ENCODE assay signal across 1 cellular context in the genomic region with DNA sequence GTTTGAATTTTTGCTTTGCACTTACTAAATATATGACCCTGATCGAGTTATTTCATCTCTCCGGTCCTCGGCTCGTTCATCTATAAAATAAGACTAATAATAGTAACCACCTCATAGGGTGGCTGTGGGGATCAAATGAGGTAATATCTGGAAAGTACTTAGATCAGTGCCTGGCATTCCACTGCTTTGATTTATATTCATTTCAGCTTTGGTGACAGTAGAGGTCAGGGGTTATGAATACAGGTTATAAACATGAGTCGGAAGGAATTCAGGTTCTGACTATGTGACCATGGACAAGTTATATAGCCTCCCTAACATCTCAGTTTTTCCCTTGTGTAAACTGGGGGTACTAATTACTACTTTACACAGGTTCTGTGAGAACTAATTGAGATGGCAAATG.
A peak's percentile ranks its signal among the peaks of the same experiment; 100 is the strongest.
TF ChIP-seq lines count a peak whose summit lies in the region.

No MANE protein-coding gene starts in this region.

TF ChIP-seq in K562, 482 proteins besides CTCF, POLR2A, EP300 and RAD21 (continued from another document):
- TF ChIP-seq KLF6 (CRISPR knock-in tag; IDR thresholded peaks at IDR 0.05; ENCODE audit: borderline replicate concordance) (no peak), MEIS2 (IDR thresholded peaks at IDR 0.05; ENCODE audit: partially characterized antibody) (peak; percentile 22), ZNF551 (CRISPR knock-in tag; IDR thresholded peaks at IDR 0.05) (no peak)
- TF ChIP-seq, protein P1, sequence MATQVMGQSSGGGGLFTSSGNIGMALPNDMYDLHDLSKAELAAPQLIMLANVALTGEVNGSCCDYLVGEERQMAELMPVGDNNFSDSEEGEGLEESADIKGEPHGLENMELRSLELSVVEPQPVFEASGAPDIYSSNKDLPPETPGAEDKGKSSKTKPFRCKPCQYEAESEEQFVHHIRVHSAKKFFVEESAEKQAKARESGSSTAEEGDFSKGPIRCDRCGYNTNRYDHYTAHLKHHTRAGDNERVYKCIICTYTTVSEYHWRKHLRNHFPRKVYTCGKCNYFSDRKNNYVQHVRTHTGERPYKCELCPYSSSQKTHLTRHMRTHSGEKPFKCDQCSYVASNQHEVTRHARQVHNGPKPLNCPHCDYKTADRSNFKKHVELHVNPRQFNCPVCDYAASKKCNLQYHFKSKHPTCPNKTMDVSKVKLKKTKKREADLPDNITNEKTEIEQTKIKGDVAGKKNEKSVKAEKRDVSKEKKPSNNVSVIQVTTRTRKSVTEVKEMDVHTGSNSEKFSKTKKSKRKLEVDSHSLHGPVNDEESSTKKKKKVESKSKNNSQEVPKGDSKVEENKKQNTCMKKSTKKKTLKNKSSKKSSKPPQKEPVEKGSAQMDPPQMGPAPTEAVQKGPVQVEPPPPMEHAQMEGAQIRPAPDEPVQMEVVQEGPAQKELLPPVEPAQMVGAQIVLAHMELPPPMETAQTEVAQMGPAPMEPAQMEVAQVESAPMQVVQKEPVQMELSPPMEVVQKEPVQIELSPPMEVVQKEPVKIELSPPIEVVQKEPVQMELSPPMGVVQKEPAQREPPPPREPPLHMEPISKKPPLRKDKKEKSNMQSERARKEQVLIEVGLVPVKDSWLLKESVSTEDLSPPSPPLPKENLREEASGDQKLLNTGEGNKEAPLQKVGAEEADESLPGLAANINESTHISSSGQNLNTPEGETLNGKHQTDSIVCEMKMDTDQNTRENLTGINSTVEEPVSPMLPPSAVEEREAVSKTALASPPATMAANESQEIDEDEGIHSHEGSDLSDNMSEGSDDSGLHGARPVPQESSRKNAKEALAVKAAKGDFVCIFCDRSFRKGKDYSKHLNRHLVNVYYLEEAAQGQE (CRISPR knock-in tag; IDR thresholded peaks at IDR 0.05; ENCODE audit: low read depth) = no peak
- TF ChIP-seq, protein P2, sequence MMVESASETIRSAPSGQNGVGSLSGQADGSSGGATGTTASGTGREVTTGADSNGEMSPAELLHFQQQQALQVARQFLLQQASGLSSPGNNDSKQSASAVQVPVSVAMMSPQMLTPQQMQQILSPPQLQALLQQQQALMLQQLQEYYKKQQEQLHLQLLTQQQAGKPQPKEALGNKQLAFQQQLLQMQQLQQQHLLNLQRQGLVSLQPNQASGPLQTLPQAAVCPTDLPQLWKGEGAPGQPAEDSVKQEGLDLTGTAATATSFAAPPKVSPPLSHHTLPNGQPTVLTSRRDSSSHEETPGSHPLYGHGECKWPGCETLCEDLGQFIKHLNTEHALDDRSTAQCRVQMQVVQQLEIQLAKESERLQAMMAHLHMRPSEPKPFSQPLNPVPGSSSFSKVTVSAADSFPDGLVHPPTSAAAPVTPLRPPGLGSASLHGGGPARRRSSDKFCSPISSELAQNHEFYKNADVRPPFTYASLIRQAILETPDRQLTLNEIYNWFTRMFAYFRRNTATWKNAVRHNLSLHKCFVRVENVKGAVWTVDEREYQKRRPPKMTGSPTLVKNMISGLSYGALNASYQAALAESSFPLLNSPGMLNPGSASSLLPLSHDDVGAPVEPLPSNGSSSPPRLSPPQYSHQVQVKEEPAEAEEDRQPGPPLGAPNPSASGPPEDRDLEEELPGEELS (CRISPR knock-in tag; IDR thresholded peaks at IDR 0.05; ENCODE audit: borderline replicate concordance) = no peak
